21 cellular contexts compared by ENCODE assay signal in genomic region chr9:126372716-126373115, GRCh38. TPM values are rescaled to one million over a fixed set of nuclear protein-coding genes. Genes with fewer than 3 reads are reported as not detected.
A peak's percentile ranks its signal among the peaks of the same experiment; 100 is the strongest.
DNase-seq lines count a peak whose midpoint lies in the region; ATAC-seq, FAIRE-seq and TF ChIP-seq lines count a peak whose summit lies in the region.
"Had no signal": no experiment of that assay in that cellular context is flagged by ENCODE, and none has a peak within 500 bp of the region (broad histone marks: within the 10 kb centered on the region; RNA-seq: fewer than 3 reads in every experiment).

No MANE protein-coding gene starts in this region.

- TF ChIP-seq CTCF in HepG2 (CRISPR knock-in tag; IDR thresholded peaks at IDR 0.05), result no peak
- no peak for TF ChIP-seq CTCF in tibial nerve (IDR thresholded peaks at IDR 0.05)

- BruUV-seq in HepG2 (replicated peaks; lab: Mats Ljungman, UMichigan), result no TSS peak

- DNase-seq in activated naive CD8-positive, alpha-beta T cell treated with anti-CD3 and anti-CD28 coated beads for 36 hours, result no peak
- no peak for DNase-seq in activated naive CD8-positive, alpha-beta T cell treated with anti-CD3 and anti-CD28 coated beads, Interleukin-2, amount 50 U/mL, for 24 hours
- DNase-seq in T-helper 17 cell, result no peak
- DNase-seq in HepG2 (ENCODE audit: low spot score), result no peak
- no peak for DNase-seq in tibial nerve (ENCODE audit: low spot score in 2 of 2)
- no peak for DNase-seq in sciatic nerve (ENCODE audit: low spot score)
- DNase-seq: activated T-cell treated with anti-CD3 and anti-CD28 coated beads, Interleukin-2, amount 50 U/mL, for 24 hours; Calu3; cerebellar nuclear complex; kidney; naive B cell; NCI-H1694 treated with DMSO at 0.1 percent for 48 hours; NCI-H69; SHP77 treated with DMSO at 0.1 percent for 48 hours; stimulated activated CD4-positive, alpha-beta T cell treated with anti-CD3 and anti-CD28 coated beads, Interleukin-1b, Interleukin-23, amount 100 ng/mL, for 48 hours; tibial artery had no signal

- no peaks in the 10 kb centered on the region for H3K27me3 Mint-ChIP-seq in activated naive CD8-positive, alpha-beta T cell treated with anti-CD3 and anti-CD28 coated beads for 36 hours
- no peaks in the 10 kb centered on the region for H3K27me3 Mint-ChIP-seq in activated naive CD8-positive, alpha-beta T cell treated with anti-CD3 and anti-CD28 coated beads, Interleukin-2, amount 50 U/mL, for 24 hours
- H3K27me3 Mint-ChIP-seq in T-helper 17 cell, result no peaks in the 10 kb centered on the region
- H3K27me3 Mint-ChIP-seq: activated T-cell treated with anti-CD3 and anti-CD28 coated beads, Interleukin-2, amount 50 U/mL, for 24 hours had no signal

- no peak overlapping the region for H2AFZ ChIP-seq in HepG2 (ENCODE audit: low read length)

- no peak for FAIRE-seq in HepG2 (lab: Jason Lieb, UNC)
- FAIRE-seq: GM19239, kidney, TTC549 had no signal

- intact Hi-C loops in HepG2 (cut with micrococcal nuclease; ENCODE audit: unreplicated experiment) (no loop called here), sciatic nerve (cut with DNase I) (no loop called here)

- in situ Hi-C loops in HepG2 (cut with HindIII; ENCODE audit: extremely low pct_ligation_motif_present, low pct_unique_long_range_greater_than_20kb), result loop anchor here (5.0 kb wide), 1 partner anchor 35 kb away; no protein-coding TSS in a partner anchor

- H3K9ac ChIP-seq in HepG2 (ENCODE audit: insufficient read depth, low read depth, low read length), result 0 out of 2 replicates have a peak overlapping the region, but pooled peaks have one; percentile 1

- no peak for ATAC-seq in activated naive CD8-positive, alpha-beta T cell treated with anti-CD3 and anti-CD28 coated beads, Interleukin-2, amount 50 U/mL, for 24 hours
- ATAC-seq in T-helper 17 cell (no peak), HepG2 (no peak), HG02759 (IDR thresholded peaks at IDR 0.05; ENCODE audit: unreplicated experiment) (no peak), sciatic nerve (no peak), HG03039 (IDR thresholded peaks at IDR 0.05; ENCODE audit: unreplicated experiment) (no peak)
- ATAC-seq: esophagus mucosa had no signal

- H3K9me3 ChIP-seq in T-helper 17 cell (ENCODE audit: control insufficient read depth, low read length, poor library complexity, severe bottlenecking) (no peaks in the 10 kb centered on the region), HepG2 (ENCODE audit: low read length) (no peaks in the 10 kb centered on the region), tibial nerve (no peaks in the 10 kb centered on the region)
- H3K9me3 ChIP-seq: tibial artery had no signal

- peaks cover 76% of the 10 kb centered on the region for H3K4me1 ChIP-seq in HepG2 (ENCODE audit: insufficient read depth, low read length)
- H3K4me1 ChIP-seq in tibial nerve, result peaks cover 0 to 76% (median 20%) of the 10 kb centered on the region in 4 donors

- H3K27ac Mint-ChIP-seq in activated naive CD8-positive, alpha-beta T cell treated with anti-CD3 and anti-CD28 coated beads for 36 hours, result peak overlapping the region; percentile 8
- H3K27ac Mint-ChIP-seq in activated naive CD8-positive, alpha-beta T cell treated with anti-CD3 and anti-CD28 coated beads, Interleukin-2, amount 50 U/mL, for 24 hours, result no peak overlapping the region
- no peak overlapping the region for H3K27ac Mint-ChIP-seq in T-helper 17 cell
- H3K27ac Mint-ChIP-seq: activated T-cell treated with anti-CD3 and anti-CD28 coated beads, Interleukin-2, amount 50 U/mL, for 24 hours had no signal

- H4K20me1 ChIP-seq in HepG2 (ENCODE audit: insufficient read depth, low read length), result no peaks in the 10 kb centered on the region

- WGBS in HepG2 (ENCODE audit: low lambda C conversion rate), result 94% methylated on average over 6 of the region's 6 CpGs
- WGBS in tibial nerve, 2 donors, result 83 to 84% methylated on average over 6 of the region's 6 CpGs

- CTCF ChIA-PET in HepG2 (lab: Yijun Ruan, JAX; ENCODE audit: low intra/inter-chr PET ratio, low total read pairs), result no interaction called here

- peaks cover 6% of the 10 kb centered on the region for H3K36me3 Mint-ChIP-seq in activated naive CD8-positive, alpha-beta T cell treated with anti-CD3 and anti-CD28 coated beads for 36 hours
- H3K36me3 Mint-ChIP-seq in activated naive CD8-positive, alpha-beta T cell treated with anti-CD3 and anti-CD28 coated beads, Interleukin-2, amount 50 U/mL, for 24 hours (ENCODE audit: low read depth), result peaks cover 1% of the 10 kb centered on the region
- H3K36me3 Mint-ChIP-seq in T-helper 17 cell (ENCODE audit: low read depth), result peaks cover 2% of the 10 kb centered on the region

- TF ChIP-seq POLR2A in HepG2 (IDR thresholded peaks at IDR 0.05; ENCODE audit: insufficient read depth in 1 of 2, low read depth in 2 of 2, low read length in 2 of 2) (no peak), tibial nerve (IDR thresholded peaks at IDR 0.05) (no peak)

- H3K27me3 ChIP-seq in HepG2 (ENCODE audit: control insufficient read depth in 1 of 2, insufficient read depth in 2 of 2, low read length in 2 of 2), result no peaks in the 10 kb centered on the region
- no peaks in the 10 kb centered on the region for H3K27me3 ChIP-seq in tibial nerve
- H3K27me3 ChIP-seq: tibial artery had no signal

- H3K4me3 Mint-ChIP-seq in activated naive CD8-positive, alpha-beta T cell treated with anti-CD3 and anti-CD28 coated beads for 36 hours, result no peak overlapping the region
- H3K4me3 Mint-ChIP-seq in activated naive CD8-positive, alpha-beta T cell treated with anti-CD3 and anti-CD28 coated beads, Interleukin-2, amount 50 U/mL, for 24 hours, result no peak overlapping the region
- H3K4me3 Mint-ChIP-seq in T-helper 17 cell, result peak overlapping the region; percentile 52
- H3K4me3 Mint-ChIP-seq: activated T-cell treated with anti-CD3 and anti-CD28 coated beads, Interleukin-2, amount 50 U/mL, for 24 hours; naive B cell had no signal

- H3K27ac ChIP-seq in HepG2 (ENCODE audit: extremely low read length, insufficient read depth, low read length) (peak overlapping the region; percentile 86), tibial nerve (peak overlapping the region; percentile 24 to 90 (median 61))
- H3K27ac ChIP-seq: tibial artery had no signal

- no peak for TF ChIP-seq RAD21 in HepG2 (CRISPR knock-in tag; IDR thresholded peaks at IDR 0.05)

- no peaks in the 10 kb centered on the region for H3K9me3 Mint-ChIP-seq in activated naive CD8-positive, alpha-beta T cell treated with anti-CD3 and anti-CD28 coated beads for 36 hours
- no peaks in the 10 kb centered on the region for H3K9me3 Mint-ChIP-seq in activated naive CD8-positive, alpha-beta T cell treated with anti-CD3 and anti-CD28 coated beads, Interleukin-2, amount 50 U/mL, for 24 hours
- H3K9me3 Mint-ChIP-seq: activated T-cell treated with anti-CD3 and anti-CD28 coated beads, Interleukin-2, amount 50 U/mL, for 24 hours; naive B cell had no signal

- H3K79me2 ChIP-seq in HepG2 (ENCODE audit: insufficient read depth, low read length), result peaks cover 30% of the 10 kb centered on the region

- H3K36me3 ChIP-seq in HepG2 (replicated peaks in 1 of 2; ENCODE audit: control insufficient read depth in 1 of 2, insufficient read depth in 2 of 2, low read length in 2 of 2) (0 out of 5 replicates have a peak, but pooled peaks cover 0 to 4% of the 10 kb centered on the region in 2 experiments), tibial nerve (peaks cover 0 to 6% (median 0%) of the 10 kb centered on the region in 3 donors)
- H3K36me3 ChIP-seq: tibial artery had no signal

- H3K4me1 Mint-ChIP-seq in activated naive CD8-positive, alpha-beta T cell treated with anti-CD3 and anti-CD28 coated beads for 36 hours, result peaks cover 25% of the 10 kb centered on the region
- H3K4me1 Mint-ChIP-seq in activated naive CD8-positive, alpha-beta T cell treated with anti-CD3 and anti-CD28 coated beads, Interleukin-2, amount 50 U/mL, for 24 hours, result peaks cover 19% of the 10 kb centered on the region
- H3K4me1 Mint-ChIP-seq in T-helper 17 cell, result peaks cover 20% of the 10 kb centered on the region

- 0 out of 2 replicates have a peak overlapping the region, but pooled peaks have one; percentile 84 for H3K4me2 ChIP-seq in HepG2 (ENCODE audit: low read depth, low read length)

- H3K4me3 ChIP-seq in HepG2 (replicated peaks in 1 of 3; ENCODE audit: insufficient read depth in 1 of 3, low read depth in 2 of 3, low read length in 3 of 3) (no peak overlapping the region), tibial nerve (no peak overlapping the region)
- H3K4me3 ChIP-seq: tibial artery had no signal

- TF ChIP-seq EP300 in HepG2 (IDR thresholded peaks at IDR 0.05; ENCODE audit: low read depth in 2 of 2, low read length in 2 of 2) (no peak), HepG2 (CRISPR knock-in tag; IDR thresholded peaks at IDR 0.05; ENCODE audit: borderline replicate concordance) (no peak), tibial nerve (IDR thresholded peaks at IDR 0.05) (no peak)

- POLR2A ChIA-PET in HepG2 (lab: Yijun Ruan, JAX), result interaction anchor here (5.3 to 7.7 kb wide), 2 partner anchors 37 to 46 kb away, joined by 41 to 101 read pairs; partner anchors contain the start of gene MVB12B

RNA-seq across cellular contexts. Expression of gene MVB12B, which starts 46.1 kb away (rescaled TPM):
- 1 to 10 TPM; 7.9 to 9.5 TPM for total RNA-seq in activated naive CD8-positive, alpha-beta T cell treated with anti-CD3 and anti-CD28 coated beads for 36 hours
- total RNA-seq in T-helper 17 cell (10 to 100 TPM; 10.4 to 13.9 TPM), HepG2 (2016; rRNA removed; fragmentation: Illumina TruSeq; extraction: Trizol) (26.0 and 30.1 TPM in 2 replicates), tibial nerve (10 to 100 TPM; 27.2 to 36.9 (median 33.2) TPM), sciatic nerve (65.7 TPM)
- 52.4 and 56.2 TPM in 2 replicates for total RNA-seq in HepG2 (2016; cell fraction: cytosol; rRNA removed; fragmentation: Illumina TruSeq; extraction: Trizol; ENCODE audit: low read depth)
- 22.0 and 29.4 TPM in 2 replicates for total RNA-seq in HepG2 (2016; cell fraction: insoluble cytoplasmic fraction; rRNA removed; fragmentation: Illumina TruSeq; extraction: Trizol)
- 19.7 and 20.0 TPM in 2 replicates for total RNA-seq in HepG2 (2016; cell fraction: membrane; rRNA removed; fragmentation: Illumina TruSeq; extraction: Trizol)
- 43.3 and 49.2 TPM in 2 replicates for total RNA-seq in HepG2 (2016; cell fraction: nucleus; rRNA removed; fragmentation: Illumina TruSeq; extraction: Trizol)
- 10.7 and 12.1 TPM in 2 replicates for polyA plus RNA-seq in HepG2 (2011; rRNA removed)
- 9.2 and 11.3 TPM in 2 replicates for polyA plus RNA-seq in HepG2 (2011; cell fraction: cytosol; rRNA removed)
- polyA plus RNA-seq in HepG2 (2011; cell fraction: nucleus; rRNA removed), result 13.9 and 18.7 TPM in 2 replicates
- polyA plus RNA-seq in HepG2 (2012), result 10.0 and 10.4 TPM in 2 replicates
- 2.4 and 3.2 TPM in 2 replicates for polyA plus RNA-seq in HepG2 (2016; cell fraction: cytosol; fragmentation: Illumina TruSeq; extraction: Trizol; ENCODE audit: low read depth)
- 20.2 and 24.6 TPM in 2 replicates for polyA plus RNA-seq in HepG2 (2016; cell fraction: insoluble cytoplasmic fraction; fragmentation: Illumina TruSeq; extraction: Trizol; ENCODE audit: low read depth)
- 7.4 and 7.6 TPM in 2 replicates for polyA plus RNA-seq in HepG2 (2016; cell fraction: membrane; fragmentation: Illumina TruSeq; extraction: Trizol; ENCODE audit: low read depth)
- 22.4 and 30.0 TPM in 2 replicates for polyA plus RNA-seq in HepG2 (2016; cell fraction: nucleus; fragmentation: Illumina TruSeq; extraction: Trizol; ENCODE audit: insufficient read depth, low read depth)
- 1.4 and 38.6 TPM in 2 replicates for polyA minus RNA-seq in HepG2 (2011; rRNA and poly(A)+ RNA removed; ENCODE audit: low replicate concordance)
- 10.4 and 11.3 TPM in 2 replicates for polyA minus RNA-seq in HepG2 (2011; cell fraction: cytosol; rRNA and poly(A)+ RNA removed)
- 43.9 and 48.9 TPM in 2 replicates for polyA minus RNA-seq in HepG2 (2011; cell fraction: nucleus; rRNA and poly(A)+ RNA removed)
